ENCODE assay signal across 8 cellular contexts in genomic region chr19:29873024-29873800, GRCh38.
DNase-seq lines count a peak whose midpoint lies in the region; ATAC-seq, FAIRE-seq and TF ChIP-seq lines count a peak whose summit lies in the region.

No MANE protein-coding gene starts in this region.

- TF ChIP-seq CTCF in 22Rv1 (IDR thresholded peaks at IDR 0.05) = peak; percentile 88

- FAIRE-seq in GM18507 (lab: Jason Lieb, UNC) = no peak

- ATAC-seq in left lobe of liver = peak; percentile 90

- H3K27ac ChIP-seq in 22Rv1 (no peak overlapping the region), caudate nucleus (ENCODE audit: low read depth, low read length) (no peak overlapping the region)

- DNase-seq in GM18507 (ENCODE audit: extremely low spot score, insufficient read length, low read depth) (peak; percentile 61), Kasumi-1 (lab: John Stamatoyannopoulos, UW) (peak; percentile 11 to 48), caudate nucleus (lab: John Stamatoyannopoulos, UW) (peak in 42 of 61 donors; percentile 4 to 69 (median 26)), left lobe of liver (ENCODE audit: low spot score) (peak; percentile 56), NOMO-1 treated with DMSO at 0.1 percent for 48 hours (lab: John Stamatoyannopoulos, UW; ENCODE audit: unreplicated experiment) (no peak)
- DNase-seq in activated CD4-positive, CD25-positive, alpha-beta regulatory T cell (lab: John Stamatoyannopoulos, UW) = peak; percentile 49 to 55 (median 54)
- DNase-seq in stimulated activated CD4-positive, alpha-beta T cell treated with anti-CD3 and anti-CD28 coated beads, Interleukin-4, amount 100 ng/mL, for 24 hours = peak; percentile 68
